Comparison of ENCODE assay signal across 1 cellular context in the genomic region with DNA sequence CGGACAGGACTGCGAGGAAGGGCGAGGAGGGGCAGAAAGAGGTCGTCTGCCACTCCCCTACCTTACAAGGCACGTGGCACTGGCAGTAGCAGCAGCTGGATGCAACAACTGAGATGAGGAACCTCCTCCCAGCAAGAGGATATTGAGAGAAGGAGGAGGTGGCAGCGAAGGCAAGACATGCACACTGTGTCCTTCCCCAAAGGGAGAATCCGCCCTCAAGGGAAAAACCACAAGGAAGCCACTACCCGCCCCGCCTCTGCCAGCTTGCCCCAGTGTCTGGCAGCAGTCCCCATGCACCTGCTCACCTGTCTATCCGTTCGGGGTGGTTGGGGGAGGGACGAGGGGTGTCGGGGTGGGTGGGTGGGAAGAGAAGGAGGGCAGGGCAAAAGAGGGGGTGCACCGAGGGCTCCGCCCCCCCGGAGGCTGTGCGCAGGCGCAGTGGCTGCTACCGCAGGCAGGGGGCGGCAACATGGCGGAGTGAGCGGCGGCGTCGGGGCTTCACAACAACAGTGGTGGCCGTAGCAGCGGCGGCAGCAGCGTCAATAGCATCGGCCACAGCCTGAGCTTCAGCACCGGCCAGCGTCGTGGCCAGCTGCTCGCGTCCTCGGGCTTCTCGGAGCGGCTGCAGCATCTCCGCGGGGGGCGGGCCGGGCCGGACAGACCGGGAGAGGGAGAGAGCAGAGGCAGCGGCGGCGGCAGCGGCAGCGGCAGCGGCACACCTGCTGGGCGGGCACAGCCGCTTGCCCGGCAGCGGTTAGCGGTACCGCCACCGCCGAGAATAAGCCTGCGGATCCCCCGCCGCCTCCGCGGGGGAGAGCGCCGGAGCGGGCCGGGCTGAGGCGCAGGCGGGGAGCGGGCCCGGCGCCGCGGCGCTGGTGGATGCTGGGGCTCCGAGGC.
TF ChIP-seq lines count a peak whose summit lies in the region.

Gene NBEA, plus strand, starts transcription at position 436 of the 897 bp plus-strand sequence. CDS start 551 bp downstream, outside the sequence.

TF ChIP-seq in H1, 55 proteins besides CTCF, POLR2A, EP300 and RAD21:
- TF ChIP-seq KDM4A (IDR thresholded peaks at IDR 0.05; ENCODE audit: low read depth, low read length, severe bottlenecking) (peak; percentile 96), CEBPB (IDR thresholded peaks at IDR 0.05; ENCODE audit: low read depth, low read length) (no peak), TBP (IDR thresholded peaks at IDR 0.05; ENCODE audit: low read depth, low read length) (no peak; the same call in 1 of the 2 replicates), ATF2 (IDR thresholded peaks at IDR 0.05; ENCODE audit: low read length) (no peak), TAF1 (IDR thresholded peaks at IDR 0.05; ENCODE audit: low read depth, low read length) (peak; percentile 72), NRF1 (IDR thresholded peaks at IDR 0.05; ENCODE audit: low read depth, low read length) (peak; percentile 71), PHF8 (conservative IDR thresholded peaks at IDR 0.05; ENCODE audit: low read depth, low read length) (peak; percentile 70), HDAC6 (IDR thresholded peaks at IDR 0.05; ENCODE audit: low read depth, low read length) (no peak), HDAC2 (IDR thresholded peaks at IDR 0.05; ENCODE audit: borderline replicate concordance in 1 of 2, low read depth in 2 of 2, low read length in 2 of 2) (peak in 1 of 2 experiments; percentile 75; a peak in 1 of 4 replicates), KDM5A (IDR thresholded peaks at IDR 0.05; ENCODE audit: low read length) (no peak), RBBP5 (IDR thresholded peaks at IDR 0.05; ENCODE audit: borderline replicate concordance, low read depth, low read length) (peak; percentile 100), ASH2L (IDR thresholded peaks at IDR 0.05; ENCODE audit: low read length) (peak; percentile 98), POLR2AphosphoS5 (IDR thresholded peaks at IDR 0.05; ENCODE audit: low read depth, low read length) (peak; percentile 43; the same call in 1 of the 2 replicates), SIN3A (conservative IDR thresholded peaks at IDR 0.05 in 1 of 2, IDR thresholded peaks at IDR 0.05 in 1 of 2; ENCODE audit: low read depth in 1 of 2, low read length in 2 of 2) (peak; percentile 67 to 94; a peak in 3 of 4 replicates), SAP30 (IDR thresholded peaks at IDR 0.05; ENCODE audit: insufficient read depth, insufficient replicate concordance, low read length) (peak; percentile 82), SIRT6 (IDR thresholded peaks at IDR 0.05; ENCODE audit: low read length) (no peak), YY1 (IDR thresholded peaks at IDR 0.05; ENCODE audit: low read depth, low read length) (peak; percentile 90), EZH2 (IDR thresholded peaks at IDR 0.05; ENCODE audit: low read depth, low read length, severe bottlenecking) (no peak), CBX5 (IDR thresholded peaks at IDR 0.05; ENCODE audit: low read depth, low read length) (no peak), POU5F1 (IDR thresholded peaks at IDR 0.05; ENCODE audit: low read depth, low read length) (no peak), TAF7 (optimal IDR thresholded peaks at IDR 0.05; ENCODE audit: borderline replicate concordance, low read depth, low read length) (peak; percentile 26), FOSL1 (IDR thresholded peaks at IDR 0.05; ENCODE audit: insufficient read depth, low read depth, low read length) (no peak), ATF3 (IDR thresholded peaks at IDR 0.05; ENCODE audit: insufficient read depth, low read depth, low read length) (no peak), CHD1 (IDR thresholded peaks at IDR 0.05; ENCODE audit: low read depth, low read length) (no peak), KDM1A (IDR thresholded peaks at IDR 0.05; ENCODE audit: borderline replicate concordance, low read length) (no peak; the same call in none of the 2 replicates)
- TF ChIP-seq, protein P1, sequence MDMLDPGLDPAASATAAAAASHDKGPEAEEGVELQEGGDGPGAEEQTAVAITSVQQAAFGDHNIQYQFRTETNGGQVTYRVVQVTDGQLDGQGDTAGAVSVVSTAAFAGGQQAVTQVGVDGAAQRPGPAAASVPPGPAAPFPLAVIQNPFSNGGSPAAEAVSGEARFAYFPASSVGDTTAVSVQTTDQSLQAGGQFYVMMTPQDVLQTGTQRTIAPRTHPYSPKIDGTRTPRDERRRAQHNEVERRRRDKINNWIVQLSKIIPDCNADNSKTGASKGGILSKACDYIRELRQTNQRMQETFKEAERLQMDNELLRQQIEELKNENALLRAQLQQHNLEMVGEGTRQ (IDR thresholded peaks at IDR 0.05; ENCODE audit: low read length): peak; percentile 49; the same call in 1 of the 2 replicates
- TF ChIP-seq, protein P2, sequence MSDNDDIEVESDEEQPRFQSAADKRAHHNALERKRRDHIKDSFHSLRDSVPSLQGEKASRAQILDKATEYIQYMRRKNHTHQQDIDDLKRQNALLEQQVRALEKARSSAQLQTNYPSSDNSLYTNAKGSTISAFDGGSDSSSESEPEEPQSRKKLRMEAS (IDR thresholded peaks at IDR 0.05): peak; percentile 94
- TF ChIP-seq, protein P3, sequence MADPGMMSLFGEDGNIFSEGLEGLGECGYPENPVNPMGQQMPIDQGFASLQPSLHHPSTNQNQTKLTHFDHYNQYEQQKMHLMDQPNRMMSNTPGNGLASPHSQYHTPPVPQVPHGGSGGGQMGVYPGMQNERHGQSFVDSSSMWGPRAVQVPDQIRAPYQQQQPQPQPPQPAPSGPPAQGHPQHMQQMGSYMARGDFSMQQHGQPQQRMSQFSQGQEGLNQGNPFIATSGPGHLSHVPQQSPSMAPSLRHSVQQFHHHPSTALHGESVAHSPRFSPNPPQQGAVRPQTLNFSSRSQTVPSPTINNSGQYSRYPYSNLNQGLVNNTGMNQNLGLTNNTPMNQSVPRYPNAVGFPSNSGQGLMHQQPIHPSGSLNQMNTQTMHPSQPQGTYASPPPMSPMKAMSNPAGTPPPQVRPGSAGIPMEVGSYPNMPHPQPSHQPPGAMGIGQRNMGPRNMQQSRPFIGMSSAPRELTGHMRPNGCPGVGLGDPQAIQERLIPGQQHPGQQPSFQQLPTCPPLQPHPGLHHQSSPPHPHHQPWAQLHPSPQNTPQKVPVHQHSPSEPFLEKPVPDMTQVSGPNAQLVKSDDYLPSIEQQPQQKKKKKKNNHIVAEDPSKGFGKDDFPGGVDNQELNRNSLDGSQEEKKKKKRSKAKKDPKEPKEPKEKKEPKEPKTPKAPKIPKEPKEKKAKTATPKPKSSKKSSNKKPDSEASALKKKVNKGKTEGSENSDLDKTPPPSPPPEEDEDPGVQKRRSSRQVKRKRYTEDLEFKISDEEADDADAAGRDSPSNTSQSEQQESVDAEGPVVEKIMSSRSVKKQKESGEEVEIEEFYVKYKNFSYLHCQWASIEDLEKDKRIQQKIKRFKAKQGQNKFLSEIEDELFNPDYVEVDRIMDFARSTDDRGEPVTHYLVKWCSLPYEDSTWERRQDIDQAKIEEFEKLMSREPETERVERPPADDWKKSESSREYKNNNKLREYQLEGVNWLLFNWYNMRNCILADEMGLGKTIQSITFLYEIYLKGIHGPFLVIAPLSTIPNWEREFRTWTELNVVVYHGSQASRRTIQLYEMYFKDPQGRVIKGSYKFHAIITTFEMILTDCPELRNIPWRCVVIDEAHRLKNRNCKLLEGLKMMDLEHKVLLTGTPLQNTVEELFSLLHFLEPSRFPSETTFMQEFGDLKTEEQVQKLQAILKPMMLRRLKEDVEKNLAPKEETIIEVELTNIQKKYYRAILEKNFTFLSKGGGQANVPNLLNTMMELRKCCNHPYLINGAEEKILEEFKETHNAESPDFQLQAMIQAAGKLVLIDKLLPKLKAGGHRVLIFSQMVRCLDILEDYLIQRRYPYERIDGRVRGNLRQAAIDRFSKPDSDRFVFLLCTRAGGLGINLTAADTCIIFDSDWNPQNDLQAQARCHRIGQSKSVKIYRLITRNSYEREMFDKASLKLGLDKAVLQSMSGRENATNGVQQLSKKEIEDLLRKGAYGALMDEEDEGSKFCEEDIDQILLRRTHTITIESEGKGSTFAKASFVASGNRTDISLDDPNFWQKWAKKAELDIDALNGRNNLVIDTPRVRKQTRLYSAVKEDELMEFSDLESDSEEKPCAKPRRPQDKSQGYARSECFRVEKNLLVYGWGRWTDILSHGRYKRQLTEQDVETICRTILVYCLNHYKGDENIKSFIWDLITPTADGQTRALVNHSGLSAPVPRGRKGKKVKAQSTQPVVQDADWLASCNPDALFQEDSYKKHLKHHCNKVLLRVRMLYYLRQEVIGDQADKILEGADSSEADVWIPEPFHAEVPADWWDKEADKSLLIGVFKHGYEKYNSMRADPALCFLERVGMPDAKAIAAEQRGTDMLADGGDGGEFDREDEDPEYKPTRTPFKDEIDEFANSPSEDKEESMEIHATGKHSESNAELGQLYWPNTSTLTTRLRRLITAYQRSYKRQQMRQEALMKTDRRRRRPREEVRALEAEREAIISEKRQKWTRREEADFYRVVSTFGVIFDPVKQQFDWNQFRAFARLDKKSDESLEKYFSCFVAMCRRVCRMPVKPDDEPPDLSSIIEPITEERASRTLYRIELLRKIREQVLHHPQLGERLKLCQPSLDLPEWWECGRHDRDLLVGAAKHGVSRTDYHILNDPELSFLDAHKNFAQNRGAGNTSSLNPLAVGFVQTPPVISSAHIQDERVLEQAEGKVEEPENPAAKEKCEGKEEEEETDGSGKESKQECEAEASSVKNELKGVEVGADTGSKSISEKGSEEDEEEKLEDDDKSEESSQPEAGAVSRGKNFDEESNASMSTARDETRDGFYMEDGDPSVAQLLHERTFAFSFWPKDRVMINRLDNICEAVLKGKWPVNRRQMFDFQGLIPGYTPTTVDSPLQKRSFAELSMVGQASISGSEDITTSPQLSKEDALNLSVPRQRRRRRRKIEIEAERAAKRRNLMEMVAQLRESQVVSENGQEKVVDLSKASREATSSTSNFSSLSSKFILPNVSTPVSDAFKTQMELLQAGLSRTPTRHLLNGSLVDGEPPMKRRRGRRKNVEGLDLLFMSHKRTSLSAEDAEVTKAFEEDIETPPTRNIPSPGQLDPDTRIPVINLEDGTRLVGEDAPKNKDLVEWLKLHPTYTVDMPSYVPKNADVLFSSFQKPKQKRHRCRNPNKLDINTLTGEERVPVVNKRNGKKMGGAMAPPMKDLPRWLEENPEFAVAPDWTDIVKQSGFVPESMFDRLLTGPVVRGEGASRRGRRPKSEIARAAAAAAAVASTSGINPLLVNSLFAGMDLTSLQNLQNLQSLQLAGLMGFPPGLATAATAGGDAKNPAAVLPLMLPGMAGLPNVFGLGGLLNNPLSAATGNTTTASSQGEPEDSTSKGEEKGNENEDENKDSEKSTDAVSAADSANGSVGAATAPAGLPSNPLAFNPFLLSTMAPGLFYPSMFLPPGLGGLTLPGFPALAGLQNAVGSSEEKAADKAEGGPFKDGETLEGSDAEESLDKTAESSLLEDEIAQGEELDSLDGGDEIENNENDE (IDR thresholded peaks at IDR 0.05; ENCODE audit: insufficient replicate concordance, low read length): no peak
- TF ChIP-seq, protein P4, sequence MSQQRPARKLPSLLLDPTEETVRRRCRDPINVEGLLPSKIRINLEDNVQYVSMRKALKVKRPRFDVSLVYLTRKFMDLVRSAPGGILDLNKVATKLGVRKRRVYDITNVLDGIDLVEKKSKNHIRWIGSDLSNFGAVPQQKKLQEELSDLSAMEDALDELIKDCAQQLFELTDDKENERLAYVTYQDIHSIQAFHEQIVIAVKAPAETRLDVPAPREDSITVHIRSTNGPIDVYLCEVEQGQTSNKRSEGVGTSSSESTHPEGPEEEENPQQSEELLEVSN (IDR thresholded peaks at IDR 0.05): peak; percentile 73; the same call in 1 of the 2 replicates
